Comparison of ENCODE assay signal across 13 cellular contexts in the genomic region with DNA sequence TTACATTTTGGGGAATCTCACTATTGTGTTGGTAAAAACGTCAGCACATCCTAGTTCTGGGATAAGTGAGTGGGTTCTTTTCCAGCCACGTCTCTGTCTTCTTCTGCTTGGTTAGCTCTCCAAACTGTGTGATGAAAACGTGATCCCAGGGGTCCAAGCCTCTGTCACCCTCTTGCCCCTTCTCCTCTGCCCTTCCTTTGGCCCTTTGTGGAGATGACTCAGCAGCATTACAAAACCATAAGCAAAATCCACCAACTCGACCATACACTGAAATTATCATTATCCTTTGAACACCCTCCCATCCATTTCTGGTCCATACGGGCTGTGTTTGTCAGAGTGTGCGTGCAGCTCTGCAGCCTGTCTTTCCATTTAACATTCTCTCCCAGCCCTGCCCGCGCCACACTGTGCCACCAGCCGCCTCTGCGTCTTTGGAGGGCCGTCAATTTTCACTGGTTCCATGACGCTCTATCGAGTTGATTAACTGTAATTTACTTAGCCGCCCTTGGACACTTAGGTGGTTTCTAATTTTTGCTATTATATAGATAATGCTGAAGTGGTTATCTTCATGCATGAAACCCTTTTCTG. TPM values are rescaled to one million over a fixed set of nuclear protein-coding genes. Genes with fewer than 3 reads are reported as not detected.
DNase-seq lines count a peak whose midpoint lies in the region; ATAC-seq, FAIRE-seq and TF ChIP-seq lines count a peak whose summit lies in the region.
"Had no signal": no experiment of that assay in that cellular context is flagged by ENCODE, and none has a peak within 500 bp of the region (broad histone marks: within the 10 kb centered on the region; RNA-seq: fewer than 3 reads in every experiment).

No MANE protein-coding gene starts in this region.

- H3K9ac ChIP-seq in IMR-90 (ENCODE audit: low read depth, low read length), result no peak overlapping the region
- H3K9ac ChIP-seq in K562 (ENCODE audit: insufficient read depth in 1 of 2, low read depth in 2 of 2, low read length in 2 of 2), result peak overlapping the region in 1 of 2 experiments; percentile 63; a peak in 2 of 4 replicates

- H3K36me3 ChIP-seq in IMR-90 (ENCODE audit: control insufficient read depth, insufficient read depth, low read length) (peaks cover 2% of the 10 kb centered on the region; the same call in 1 of the 2 replicates), K562 (ENCODE audit: control insufficient read depth, insufficient read depth, low read length) (no peaks in the 10 kb centered on the region)

- peak overlapping the region; percentile 64 for H3K4me2 ChIP-seq in IMR-90 (ENCODE audit: low read depth, low read length)
- H3K4me2 ChIP-seq in K562 (ENCODE audit: insufficient read depth, low read length), result no peak overlapping the region; the same call in 1 of the 2 replicates
- H3K4me2 ChIP-seq: PC-9 had no signal

- H2BK5ac ChIP-seq in IMR-90 (ENCODE audit: low read depth, low read length, poor library complexity, severe bottlenecking), result peak overlapping the region; percentile 47

- DNase-seq in EL, result peak; percentile 20
- DNase-seq in IMR-90, result peak; percentile 44
- peak in 1 of 4 experiments; percentile 30 for DNase-seq in K562 (ENCODE audit: extremely low read depth in 1 of 4, low spot score in 3 of 4)
- no peak for DNase-seq in nephron progenitor cell
- DNase-seq in GF-D8 (lab: John Stamatoyannopoulos, UW), result no peak
- DNase-seq: activated naive CD4-positive, alpha-beta T cell treated with anti-CD3 and anti-CD28 coated beads, Interleukin-2, amount 50 U/mL, for 16 hours; CD4-positive, alpha-beta memory T cell; effector memory CD4-positive, alpha-beta T cell; NCI-H1048; PC-9; T-helper 1 cell had no signal

- H4K20me1 ChIP-seq in IMR-90 (ENCODE audit: insufficient read depth, low read length), result peaks cover 24% of the 10 kb centered on the region
- H4K20me1 ChIP-seq in K562 (replicated peaks; ENCODE audit: control insufficient read depth, insufficient read depth, low read length), result no peaks in the 10 kb centered on the region

- peaks cover 23% of the 10 kb centered on the region for H3K9me1 ChIP-seq in IMR-90 (ENCODE audit: insufficient read depth, low read length)
- no peaks in the 10 kb centered on the region for H3K9me1 ChIP-seq in K562 (ENCODE audit: control insufficient read depth, insufficient read depth, low read length)

- peak overlapping the region; percentile 85 for H2AK9ac ChIP-seq in IMR-90 (replicated peaks; ENCODE audit: low read depth, low read length, poor library complexity)

- TF ChIP-seq RAD21 in IMR-90 (IDR thresholded peaks at IDR 0.05; ENCODE audit: low read length) (no peak), K562 (CRISPR knock-in tag; conservative IDR thresholded peaks at IDR 0.05 in 1 of 2, IDR thresholded peaks at IDR 0.05 in 1 of 2) (no peak)

- no peak overlapping the region for H2BK15ac ChIP-seq in IMR-90 (ENCODE audit: low read depth, low read length)

- H3K27ac Mint-ChIP-seq in nephron progenitor cell, result peak overlapping the region; percentile 49
- H3K27ac Mint-ChIP-seq: CD4-positive, alpha-beta memory T cell had no signal

- H3K4me1 ChIP-seq in IMR-90 (ENCODE audit: control insufficient read depth, insufficient read depth, low read length) (peaks cover 27% of the 10 kb centered on the region), K562 (replicated peaks in 1 of 2; ENCODE audit: control insufficient read depth in 2 of 2, insufficient read depth in 2 of 2, low read length in 2 of 2) (peaks cover 22 to 29% of the 10 kb centered on the region in 2 experiments)

- CTCF ChIA-PET in IMR-90 (lab: Yijun Ruan, JAX) (no interaction called here), K562 (lab: Yijun Ruan, JAX; ENCODE audit: low intra/inter-chr PET ratio) (no interaction called here)

- H3K27me3 ChIP-seq in IMR-90 (ENCODE audit: control insufficient read depth, insufficient read depth, low read length) (no peaks in the 10 kb centered on the region), K562 (ENCODE audit: control insufficient read depth in 2 of 2, insufficient read depth in 2 of 2, low read length in 2 of 2) (no peaks in the 10 kb centered on the region)

- peaks cover 3% of the 10 kb centered on the region for H3K27me3 Mint-ChIP-seq in nephron progenitor cell (ENCODE audit: low read depth, poor library complexity)
- H3K27me3 Mint-ChIP-seq: CD4-positive, alpha-beta memory T cell had no signal

- TF ChIP-seq POLR2A in IMR-90 (IDR thresholded peaks at IDR 0.05; ENCODE audit: low read depth, low read length) (no peak), K562 (conservative IDR thresholded peaks at IDR 0.05) (no peak)

- peak overlapping the region; percentile 69 for H2AFZ ChIP-seq in IMR-90 (replicated peaks; ENCODE audit: low read length, poor library complexity)
- H2AFZ ChIP-seq in K562 (ENCODE audit: low read depth, low read length), result peak overlapping the region; percentile 63
- H2AFZ ChIP-seq: PC-9 had no signal

- peak overlapping the region; percentile 5 for H2BK120ac ChIP-seq in IMR-90 (ENCODE audit: low read depth, low read length)

- H3K9me3 Mint-ChIP-seq in nephron progenitor cell, result no peaks in the 10 kb centered on the region
- H3K9me3 Mint-ChIP-seq: CD4-positive, alpha-beta memory T cell had no signal

- H3K9me3 ChIP-seq in IMR-90 (ENCODE audit: control insufficient read depth, insufficient read depth, low read length), result no peaks in the 10 kb centered on the region
- no peaks in the 10 kb centered on the region for H3K9me3 ChIP-seq in K562 (replicated peaks; ENCODE audit: control insufficient read depth, insufficient read depth, low read depth, low read length)

- H4K8ac ChIP-seq in IMR-90 (ENCODE audit: low read depth in 2 of 2, low read length in 2 of 2), result peak overlapping the region in 1 of 2 experiments; percentile 64; a peak in 2 of 4 replicates

- intact Hi-C loops in IMR-90 (cut with micrococcal nuclease), result no loop called here
- intact Hi-C loops in K562 (cut with micrococcal nuclease), result no loop called here

- H3K18ac ChIP-seq in IMR-90 (ENCODE audit: low read depth, low read length), result peak overlapping the region; percentile 26

- ATAC-seq in IMR-90 (ENCODE audit: low read depth) (peak; percentile 31), K562 (no peak), GM18517 (IDR thresholded peaks at IDR 0.05; ENCODE audit: unreplicated experiment) (no peak), GM21717 (IDR thresholded peaks at IDR 0.05; ENCODE audit: unreplicated experiment) (no peak)

- peaks cover 3% of the 10 kb centered on the region; the same call in 2 of the 3 replicates for H3K79me2 ChIP-seq in K562 (ENCODE audit: control insufficient read depth, insufficient read depth, low read length)

- no peak for TF ChIP-seq CTCF in IMR-90 (conservative IDR thresholded peaks at IDR 0.05; ENCODE audit: low read depth, low read length)
- TF ChIP-seq CTCF in K562 (IDR thresholded peaks at IDR 0.05 in 2 of 3, conservative IDR thresholded peaks at IDR 0.05 in 1 of 3; ENCODE audit: insufficient read depth in 2 of 3, low read depth in 1 of 3, low read length in 3 of 3), result no peak
- no peak for TF ChIP-seq CTCF in nephron progenitor cell (IDR thresholded peaks at IDR 0.05)

- no peak overlapping the region for H2BK20ac ChIP-seq in IMR-90 (ENCODE audit: low read depth, low read length)

- H3K27ac ChIP-seq in IMR-90 (ENCODE audit: insufficient read depth, low read length) (peak overlapping the region; percentile 19; the same call in 1 of the 2 replicates), K562 (ENCODE audit: extremely low read depth, low read depth, low read length) (no peak overlapping the region)
- H3K27ac ChIP-seq: PC-9 had no signal

- WGBS in IMR-90 (ENCODE audit: extremely low coverage in 2 of 2, insufficient read length in 1 of 2), 2 experiments, result 72% methylated on average over 4 of the region's 14 CpGs; no CpG with 5 or more reads in 1 of the 2 experiments
- 37% methylated on average over 13 of the region's 14 CpGs for WGBS in K562 (ENCODE audit: insufficient coverage, low coverage, missing lambda C conversion rate)

- BruUV-seq in IMR-90 (replicated peaks; lab: Mats Ljungman, UMichigan) (no TSS peak), K562 (replicated peaks; lab: Mats Ljungman, UMichigan) (no TSS peak)

- H4K5ac ChIP-seq in IMR-90 (ENCODE audit: low read depth, low read length), result peak overlapping the region; percentile 2; the same call in 1 of the 2 replicates

- H3K79me1 ChIP-seq in IMR-90 (ENCODE audit: low read depth in 1 of 2, low read length in 2 of 2), result peaks cover 28 to 48% of the 10 kb centered on the region in 2 experiments

- H3K36me3 Mint-ChIP-seq in nephron progenitor cell (ENCODE audit: low read depth), result peaks cover 3% of the 10 kb centered on the region

- H3K4me1 Mint-ChIP-seq in nephron progenitor cell, result peaks cover 78% of the 10 kb centered on the region

- no peak for TF ChIP-seq EP300 in K562 (IDR thresholded peaks at IDR 0.05; ENCODE audit: low read length)

- in situ Hi-C loops in IMR-90 (cut with MboI; ENCODE audit: low sequenced_read_pairs) (no loop called here), K562 (cut with MboI) (no loop called here)

- peak overlapping the region; percentile 71 for H2AK5ac ChIP-seq in IMR-90 (ENCODE audit: low read depth, low read length)

- H3K14ac ChIP-seq in IMR-90 (replicated peaks; ENCODE audit: low read depth, low read length), result no peak overlapping the region; the same call in 1 of the 2 replicates

- dilution Hi-C loops in IMR-90 (cut with HindIII; ENCODE audit: low sequenced_read_pairs, unreplicated experiment), result no loop called here

- POLR2A ChIA-PET in IMR-90 (lab: Charles Lee; ENCODE audit: unreplicated experiment), result no interaction called here
- POLR2A ChIA-PET in K562 (lab: Yijun Ruan, JAX), result interaction anchor here (0.6 to 1.4 kb wide), 2 partner anchors 8 to 11 kb away, joined by 3 to 4 read pairs; no protein-coding TSS in a partner anchor

- H3K4me3 ChIP-seq in IMR-90 (ENCODE audit: insufficient read depth, low read depth, low read length) (no peak overlapping the region), K562 (no peak overlapping the region)
- H3K4me3 ChIP-seq: PC-9 had no signal

- H3K4me3 Mint-ChIP-seq in nephron progenitor cell, result no peak overlapping the region

- no peak overlapping the region for H3K23ac ChIP-seq in IMR-90 (ENCODE audit: low read depth, low read length)

- H3K56ac ChIP-seq in IMR-90 (ENCODE audit: extremely low read depth, insufficient read depth, low read length), result no peak overlapping the region

- H3K4ac ChIP-seq in IMR-90 (ENCODE audit: low read depth, low read length), result peak overlapping the region; percentile 22

- no peak overlapping the region; the same call in 1 of the 2 replicates for H4K91ac ChIP-seq in IMR-90 (ENCODE audit: insufficient read depth, low read depth, low read length)

- peak; percentile 40 for FAIRE-seq in K562 (lab: Jason Lieb, UNC)

RNA-seq across cellular contexts. Expression of gene WDR25, which starts 16.1 kb away (rescaled TPM):
- total RNA-seq in IMR-90 (2012; rRNA removed), result 22.5 and 25.8 TPM in 2 replicates
- polyA plus RNA-seq in IMR-90 (2012; rRNA removed), result 16.6 and 16.9 TPM in 2 replicates
- 14.0 and 18.1 TPM in 2 replicates for polyA plus RNA-seq in IMR-90 (2012; cell fraction: cytosol; rRNA removed)
- 9.9 and 11.9 TPM in 2 replicates for polyA plus RNA-seq in IMR-90 (2012; cell fraction: nucleus; rRNA removed; ENCODE audit: low replicate concordance)
- 10.4 and 15.9 TPM in 2 replicates for total RNA-seq in K562 (2011; cell fraction: chromatin; rRNA removed; ENCODE audit: low replicate concordance)
- 11.0 and 11.7 TPM in 2 replicates for total RNA-seq in K562 (2011; cell fraction: nucleolus; rRNA removed)
- 8.4 and 11.8 TPM in 2 replicates for total RNA-seq in K562 (2011; cell fraction: nucleoplasm; rRNA removed)
- 11.2 TPM in 2 replicates for total RNA-seq in K562 (2014; rRNA removed)
- 4.1 and 4.2 TPM in 2 replicates for total RNA-seq in K562 (2014; rRNA removed; fragmentation: Illumina TruSeq; extraction: Trizol)
- 6.3 and 6.7 TPM in 2 replicates for total RNA-seq in K562 (2015; rRNA removed; fragmentation: Illumina TruSeq; extraction: Trizol)
- total RNA-seq in K562 (2021), result 8.0 and 8.4 TPM in 2 replicates
- 6.3 and 7.0 TPM in 2 replicates for polyA plus RNA-seq in K562 (2011; rRNA removed)
- 8.2 and 14.0 TPM in 2 replicates for polyA plus RNA-seq in K562 (2011; cell fraction: cytosol; rRNA removed)
- 4.9 and 5.8 TPM in 2 replicates for polyA plus RNA-seq in K562 (2011; cell fraction: nucleus; rRNA removed)
- polyA plus RNA-seq in K562 (2012), result 5.4 and 13.7 TPM in 2 replicates
- 7.6 and 7.7 TPM in 2 replicates for polyA plus RNA-seq in K562 (2014; fragmentation: Illumina TruSeq; extraction: Trizol)
- 1 to 10 TPM in 1 of 2 experiments, under 1 TPM in 1; 0.42 to 1.2 TPM for polyA plus RNA-seq in K562 (2014; fragmentation: Nextera tagmentation; extraction: Ambion mirVana)
- 7.8 and 8.9 TPM in 2 replicates for polyA plus RNA-seq in K562 (2014; rRNA removed)
- polyA minus RNA-seq in K562 (2011; rRNA and poly(A)+ RNA removed), result 5.4 and 6.8 TPM in 2 replicates
- 3.7 and 4.5 TPM in 2 replicates for polyA minus RNA-seq in K562 (2011; cell fraction: cytosol; rRNA and poly(A)+ RNA removed)
- 7.9 and 11.1 TPM in 2 replicates for polyA minus RNA-seq in K562 (2011; cell fraction: nucleus; rRNA and poly(A)+ RNA removed)

Comparison
In these comparisons a context has a peak if more than half of its experiments do, and no peak if none do; other contexts are left out.
1. DNase-seq: peak in EL (single experiment) and IMR-90 (single experiment); none in nephron progenitor cell (single experiment) and GF-D8 (single experiment).